ENCODE assay signal across 9 cellular contexts in the genomic region with DNA sequence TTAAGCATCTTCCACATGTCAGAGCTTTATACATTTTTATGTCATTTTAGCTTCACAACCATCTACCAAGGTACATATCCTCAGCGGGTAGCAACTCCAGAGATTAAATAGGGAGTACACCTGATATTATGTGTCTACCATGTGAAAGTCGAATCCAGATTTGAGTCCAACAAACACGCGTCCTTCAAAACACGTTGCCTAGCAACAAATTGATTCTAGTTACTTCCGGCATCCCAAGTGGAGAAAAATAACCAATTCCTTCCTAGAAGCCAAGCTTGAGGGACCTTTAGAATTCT. TPM values are rescaled to one million over a fixed set of nuclear protein-coding genes. Genes with fewer than 3 reads are reported as not detected.
A peak's percentile ranks its signal among the peaks of the same experiment; 100 is the strongest.
DNase-seq lines count a peak whose midpoint lies in the region; ATAC-seq and TF ChIP-seq lines count a peak whose summit lies in the region.
"Had no signal": no experiment of that assay in that cellular context is flagged by ENCODE, and none has a peak within 500 bp of the region (broad histone marks: within the 10 kb centered on the region; RNA-seq: fewer than 3 reads in every experiment).

No MANE protein-coding gene starts in this region.

- H3K27me3 Mint-ChIP-seq in naive thymus-derived CD8-positive, alpha-beta T cell = peaks cover 0 to 17% (median 5%) of the 10 kb centered on the region in 5 donors

- DNase-seq in NCI-H2081 (lab: John Stamatoyannopoulos, UW) (peak; percentile 44 to 68), NCI-H2081 treated with DMSO at 0.1 percent for 48 hours (lab: John Stamatoyannopoulos, UW) (no peak), NCI-H2196 (lab: John Stamatoyannopoulos, UW; ENCODE audit: unreplicated experiment) (peak; percentile 70), coronary artery (ENCODE audit: low spot score) (no peak), GM19238 (ENCODE audit: insufficient read length, low spot score) (no peak), glomerular visceral epithelial cell (ENCODE audit: extremely low spot score) (no peak), hepatic stellate cell (ENCODE audit: low spot score) (no peak)
- DNase-seq in naive thymus-derived CD8-positive, alpha-beta T cell = no peak
- DNase-seq: DND-41 had no signal

- H3K9me3 Mint-ChIP-seq in naive thymus-derived CD8-positive, alpha-beta T cell = no peaks in the 10 kb centered on the region

- POLR2A ChIA-PET in naive thymus-derived CD8-positive, alpha-beta T cell (lab: Charles Lee) = no interaction called here

- peak overlapping the region; percentile 83 for H3K4me3 ChIP-seq in coronary artery

- TF ChIP-seq CTCF in coronary artery (IDR thresholded peaks at IDR 0.05) = no peak

- peak in 1 of 2 donors; percentile 1 for ATAC-seq in naive thymus-derived CD8-positive, alpha-beta T cell

- peaks cover 1 to 20% (median 16%) of the 10 kb centered on the region in 4 donors for H3K4me1 Mint-ChIP-seq in naive thymus-derived CD8-positive, alpha-beta T cell

- H3K4me3 Mint-ChIP-seq in naive thymus-derived CD8-positive, alpha-beta T cell = peak overlapping the region; percentile 80 to 92 (median 86)

- no peaks in the 10 kb centered on the region for H3K36me3 Mint-ChIP-seq in naive thymus-derived CD8-positive, alpha-beta T cell

- H3K27ac Mint-ChIP-seq in naive thymus-derived CD8-positive, alpha-beta T cell = peak overlapping the region in 6 of 10 donors; percentile 17 to 87 (median 52)

- H3K27ac ChIP-seq in coronary artery = peak overlapping the region in 1 of 2 donors; percentile 72

RNA-seq across cellular contexts. Expression of a gene that starts 0.2 kb away (rescaled TPM):
- not detected for total RNA-seq in naive thymus-derived CD8-positive, alpha-beta T cell
- not detected for polyA plus RNA-seq in naive thymus-derived CD8-positive, alpha-beta T cell

RNA-seq across cellular contexts. Expression of a gene that starts 46.7 kb away (rescaled TPM):
- total RNA-seq in naive thymus-derived CD8-positive, alpha-beta T cell = not detected
- not detected for polyA plus RNA-seq in naive thymus-derived CD8-positive, alpha-beta T cell

RNA-seq across cellular contexts. Expression of a gene that starts 54.8 kb away (rescaled TPM):
- not detected for total RNA-seq in naive thymus-derived CD8-positive, alpha-beta T cell
- polyA plus RNA-seq in naive thymus-derived CD8-positive, alpha-beta T cell = not detected

Comparison
In these comparisons a context has a peak if more than half of its experiments do, and no peak if none do; other contexts are left out.
1. DNase-seq: peak in NCI-H2081 (2 of 2) and NCI-H2196 (single experiment); none in NCI-H2081 treated with DMSO at 0.1 percent for 48 hours (single experiment), coronary artery (single experiment), naive thymus-derived CD8-positive, alpha-beta T cell (0 of 10), GM19238 (single experiment), glomerular visceral epithelial cell (single experiment) and hepatic stellate cell (single experiment).